13 cellular contexts compared by ENCODE assay signal in genomic region chr12:118337194-118337838, GRCh38. TPM values are rescaled to one million over a fixed set of nuclear protein-coding genes. Genes with fewer than 3 reads are reported as not detected.
DNase-seq lines count a peak whose midpoint lies in the region; ATAC-seq, FAIRE-seq and TF ChIP-seq lines count a peak whose summit lies in the region.
"Had no signal": no experiment of that assay in that cellular context is flagged by ENCODE, and none has a peak within 500 bp of the region (broad histone marks: within the 10 kb centered on the region; RNA-seq: fewer than 3 reads in every experiment).

No MANE protein-coding gene starts in this region.

- no peak for FAIRE-seq in small intestine (lab: Jason Lieb, UNC)

- intact Hi-C loops in left lung (cut with DNase I), result no loop called here

- H3K9me3 ChIP-seq in left lung (no peaks in the 10 kb centered on the region), small intestine (ENCODE audit: control insufficient read depth, low read depth) (no peaks in the 10 kb centered on the region)

- ATAC-seq in left lung, result peak; percentile 50
- ATAC-seq: activated T-helper 17 cell treated with anti-CD3 and anti-CD28 coated beads, Interleukin-2, amount 50 U/mL, for 72 hours had no signal

- TF ChIP-seq CTCF in AG09319 (IDR thresholded peaks at IDR 0.05; ENCODE audit: low read depth, low read length) (no peak), HFF-Myc (IDR thresholded peaks at IDR 0.05; ENCODE audit: low read depth, low read length, missing control alignments) (no peak), left lung (IDR thresholded peaks at IDR 0.05) (no peak)

- H3K4me3 ChIP-seq in HFF-Myc (replicated peaks; ENCODE audit: low read depth, low read length) (no peak overlapping the region), left lung (no peak overlapping the region), small intestine (ENCODE audit: low read depth in 1 of 2, low read length in 2 of 2) (no peak overlapping the region)

- H3K27me3 ChIP-seq in left lung, result no peaks in the 10 kb centered on the region
- no peaks in the 10 kb centered on the region for H3K27me3 ChIP-seq in small intestine (ENCODE audit: control insufficient read depth in 2 of 2, insufficient read depth in 2 of 2, low read length in 2 of 2)

- H3K27ac ChIP-seq in left lung (no peak overlapping the region), small intestine (ENCODE audit: low read depth in 1 of 2, low read length in 1 of 2) (no peak overlapping the region), substantia nigra (ENCODE audit: low read depth, low read length, poor library complexity, severe bottlenecking) (no peak overlapping the region)

- WGBS in small intestine, 3 donors, result 61 to 85% (median 75%) methylated on average over 6 of the region's 6 CpGs

- H3K36me3 ChIP-seq in left lung (no peaks in the 10 kb centered on the region), small intestine (ENCODE audit: control insufficient read depth in 2 of 2, insufficient read depth in 2 of 2, low read length in 2 of 2) (no peaks in the 10 kb centered on the region)

- peaks cover 3 to 53% of the 10 kb centered on the region in 2 donors for H3K4me1 ChIP-seq in left lung
- H3K4me1 ChIP-seq in small intestine (ENCODE audit: control insufficient read depth in 2 of 2, insufficient read depth in 1 of 2, low read depth in 1 of 2, low read length in 1 of 2), result no peaks in the 10 kb centered on the region

- DNase-seq in AG09319 (ENCODE audit: extremely low read depth, low read depth), result peak; percentile 49
- peak; percentile 60 for DNase-seq in HFF-Myc (ENCODE audit: extremely low read depth, low read depth)
- DNase-seq in astrocyte of the hippocampus (ENCODE audit: low read depth, low spot score), result peak; percentile 24
- no peak for DNase-seq in left lung
- DNase-seq in mesenteric fat pad (ENCODE audit: low spot score), result no peak
- DNase-seq in SHP77 treated with DMSO at 0.1 percent for 48 hours (lab: John Stamatoyannopoulos, UW), result no peak
- DNase-seq in small intestine, result no peak
- DNase-seq in substantia nigra (lab: John Stamatoyannopoulos, UW), result no peak
- DNase-seq: C1 segment of cervical spinal cord, NCI-H187 treated with DMSO at 0.1 percent for 48 hours, NCI-H446 treated with DMSO at 0.1 percent for 48 hours, posterior cingulate gyrus had no signal

RNA-seq across cellular contexts. Expression of gene TAOK3, which starts 35.4 kb away (rescaled TPM):
- total RNA-seq in left lung, result 10 to 100 TPM; 39.5 to 52.0 TPM
- 42.9 TPM for total RNA-seq in mesenteric fat pad
- 10 to 100 TPM; 24.1 to 37.3 (median 33.8) TPM for polyA plus RNA-seq in small intestine

RNA-seq across cellular contexts. Expression of gene SUDS3, which starts 39.0 kb away (rescaled TPM):
- total RNA-seq in left lung (10 to 100 TPM; 23.6 to 27.9 TPM), mesenteric fat pad (22.7 TPM)
- polyA plus RNA-seq in small intestine, result 10 to 100 TPM in 2 of 3 donors, 1 to 10 TPM in 1; 8.4 to 15.9 (median 15.0) TPM

Comparison
In these comparisons a context has a peak if more than half of its experiments do, and no peak if none do; other contexts are left out.
1. DNase-seq: peak in AG09319 (single experiment), HFF-Myc (single experiment) and astrocyte of the hippocampus (single experiment); none in left lung (0 of 2), mesenteric fat pad (single experiment), SHP77 treated with DMSO at 0.1 percent for 48 hours (single experiment), small intestine (single experiment) and substantia nigra (0 of 49).